33 cellular contexts compared by ENCODE assay signal in the genomic region with DNA sequence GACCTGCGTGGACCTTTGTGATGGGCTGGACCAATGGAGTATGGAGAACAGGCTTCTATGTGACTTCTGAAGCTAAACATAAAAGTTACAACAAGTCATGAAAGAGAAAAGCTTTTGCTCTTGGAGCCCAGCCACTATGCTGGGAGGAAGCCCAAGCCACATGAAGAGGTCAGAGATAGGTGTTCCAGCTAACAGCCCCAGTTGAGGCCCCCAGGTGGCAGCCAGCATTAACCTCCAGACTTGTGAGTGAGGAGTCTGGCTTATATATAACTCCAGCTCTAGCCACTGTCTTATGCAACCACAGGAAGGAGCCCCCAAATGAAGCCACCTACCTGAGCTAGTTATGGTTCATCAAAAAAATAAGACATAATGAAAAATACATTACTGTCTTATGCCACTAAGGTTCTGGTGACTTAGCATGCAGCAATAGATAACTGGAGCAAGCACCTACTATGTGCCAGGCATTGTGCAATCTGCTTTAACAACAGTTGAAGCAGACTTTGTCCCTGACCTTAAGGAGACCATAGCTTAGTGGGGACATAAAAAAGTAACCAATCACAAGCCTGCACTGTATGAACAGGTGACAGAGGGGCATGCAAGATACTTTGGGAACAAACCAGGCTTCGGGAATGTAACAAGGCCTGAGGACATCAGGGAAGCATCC.
"Had no signal": no experiment of that assay in that cellular context is flagged by ENCODE, and none has a peak within 500 bp of the region (broad histone marks: within the 10 kb centered on the region; RNA-seq: fewer than 3 reads in every experiment).

No MANE protein-coding gene starts in this region.

- ATAC-seq: activated T-cell treated with anti-CD3 and anti-CD28 coated beads, Interleukin-2, amount 50 U/mL, for 4 hours; PC-3 had no signal

- H3K36me3 Mint-ChIP-seq: activated CD4-positive, alpha-beta memory T cell treated with anti-CD3 and anti-CD28 coated beads for 36 hours; activated naive CD8-positive, alpha-beta T cell treated with anti-CD3 and anti-CD28 coated beads for 36 hours had no signal

- FAIRE-seq: colon, TTC549 had no signal

- H3K27ac Mint-ChIP-seq: activated CD4-positive, alpha-beta memory T cell treated with anti-CD3 and anti-CD28 coated beads for 36 hours; activated naive CD8-positive, alpha-beta T cell treated with anti-CD3 and anti-CD28 coated beads for 36 hours; activated T-helper 1 cell treated with anti-CD3 and anti-CD28 coated beads, Interleukin-12 subunit alpha, Interleukin-12 subunit beta, Interleukin-2, Interleukin-4 antibody, amounts not matched to agents 30 ng/mL and 10 ng/mL and 1 ng/mL, durations not matched to agents 14 hours and 24 hours and 36 hours; T-helper 1 cell treated with Interleukin-12 subunit alpha and Interleukin-12 subunit beta and Interleukin-4 antibody, amounts not matched to agents 30 μg/mL and 1 μg/mL, for 36 hours; T-helper 2 cell treated with Interferon-gamma antibody and Interleukin-4, amounts not matched to agents 5 μg/mL and 100 μg/mL, for 36 hours had no signal

- H3K9me3 Mint-ChIP-seq: activated CD4-positive, alpha-beta memory T cell treated with anti-CD3 and anti-CD28 coated beads for 36 hours; activated naive CD8-positive, alpha-beta T cell treated with anti-CD3 and anti-CD28 coated beads for 36 hours; activated T-cell treated with anti-CD3 and anti-CD28 coated beads, Interleukin-2, amount 50 U/mL, for 4 hours; activated T-helper 1 cell treated with anti-CD3 and anti-CD28 coated beads, Interleukin-12 subunit alpha, Interleukin-12 subunit beta, Interleukin-2, Interleukin-4 antibody, amounts not matched to agents 30 ng/mL and 10 ng/mL and 1 ng/mL, durations not matched to agents 14 hours and 24 hours and 36 hours; T-helper 1 cell treated with Interleukin-12 subunit alpha and Interleukin-12 subunit beta and Interleukin-4 antibody, amounts not matched to agents 30 μg/mL and 1 μg/mL, for 36 hours; T-helper 2 cell treated with Interferon-gamma antibody and Interleukin-4, amounts not matched to agents 5 μg/mL and 100 μg/mL, for 36 hours had no signal

- H3K4me3 Mint-ChIP-seq: activated CD4-positive, alpha-beta memory T cell treated with anti-CD3 and anti-CD28 coated beads for 36 hours; activated naive CD8-positive, alpha-beta T cell treated with anti-CD3 and anti-CD28 coated beads for 36 hours; activated T-cell treated with anti-CD3 and anti-CD28 coated beads, Interleukin-2, amount 50 U/mL, for 4 hours; activated T-helper 1 cell treated with anti-CD3 and anti-CD28 coated beads, Interleukin-12 subunit alpha, Interleukin-12 subunit beta, Interleukin-2, Interleukin-4 antibody, amounts not matched to agents 30 ng/mL and 10 ng/mL and 1 ng/mL, durations not matched to agents 14 hours and 24 hours and 36 hours; T-helper 1 cell treated with Interleukin-12 subunit alpha and Interleukin-12 subunit beta and Interleukin-4 antibody, amounts not matched to agents 30 μg/mL and 1 μg/mL, for 36 hours; T-helper 2 cell treated with Interferon-gamma antibody and Interleukin-4, amounts not matched to agents 5 μg/mL and 100 μg/mL, for 36 hours had no signal

- H3K4me1 Mint-ChIP-seq: activated naive CD8-positive, alpha-beta T cell treated with anti-CD3 and anti-CD28 coated beads for 36 hours had no signal

- H3K27me3 Mint-ChIP-seq: activated CD4-positive, alpha-beta memory T cell treated with anti-CD3 and anti-CD28 coated beads for 36 hours; activated naive CD8-positive, alpha-beta T cell treated with anti-CD3 and anti-CD28 coated beads for 36 hours had no signal

- DNase-seq: activated CD4-positive, alpha-beta memory T cell treated with anti-CD3 and anti-CD28 coated beads for 36 hours; activated CD4-positive, alpha-beta T cell treated with anti-CD3 and anti-CD28 coated beads for 4 hours; activated CD4-positive, alpha-beta T cell treated with anti-CD3 and anti-CD28 coated beads, Interleukin-2, amount 50 U/mL, for 1 hour; activated CD4-positive, CD25-positive, alpha-beta regulatory T cell treated with anti-CD3 and anti-CD28 coated beads, Interleukin-2, amount 50 U/mL, for 72 hours; activated CD8-positive, alpha-beta memory T cell treated with anti-CD3 and anti-CD28 coated beads, Interleukin-2, amount 50 U/mL, for 4 hours; activated gamma-delta T cell treated with Interleukin-2 at 50 U/mL for 16 hours; activated naive CD4-positive, alpha-beta T cell treated with anti-CD3 and anti-CD28 coated beads, Interleukin-2, amount 50 U/mL, for 16 hours; activated naive CD8-positive, alpha-beta T cell treated with anti-CD3 and anti-CD28 coated beads for 36 hours; activated T-cell treated with anti-CD3 and anti-CD28 coated beads for 4 hours; activated T-cell treated with anti-CD3 and anti-CD28 coated beads, Interleukin-2, amount 50 U/mL, for 4 hours; amniotic stem cell; aorta; brain microvascular endothelial cell; central memory CD4-positive, alpha-beta T cell; NCI-H1105; NCI-H1417 treated with DMSO at 0.1 percent for 48 hours; NCI-H187 treated with DMSO at 0.1 percent for 48 hours; NCI-H2081 treated with DMSO at 0.1 percent for 48 hours; NCI-H226; NCI-H446 treated with DMSO at 0.1 percent for 48 hours; NCI-H524 treated with DMSO at 0.1 percent for 48 hours; NCI-H774; NK-92 treated with Interleukin-12 subunit alpha and Interleukin-12 subunit beta, amount 100 ng/mL, for 24 hours; PC-3; Peyer's patch; RPMI8226; SHP77 treated with DMSO at 0.1 percent for 48 hours; SK-N-SH had no signal
